ENCODE assay signal across 20 cellular contexts in the genomic region with DNA sequence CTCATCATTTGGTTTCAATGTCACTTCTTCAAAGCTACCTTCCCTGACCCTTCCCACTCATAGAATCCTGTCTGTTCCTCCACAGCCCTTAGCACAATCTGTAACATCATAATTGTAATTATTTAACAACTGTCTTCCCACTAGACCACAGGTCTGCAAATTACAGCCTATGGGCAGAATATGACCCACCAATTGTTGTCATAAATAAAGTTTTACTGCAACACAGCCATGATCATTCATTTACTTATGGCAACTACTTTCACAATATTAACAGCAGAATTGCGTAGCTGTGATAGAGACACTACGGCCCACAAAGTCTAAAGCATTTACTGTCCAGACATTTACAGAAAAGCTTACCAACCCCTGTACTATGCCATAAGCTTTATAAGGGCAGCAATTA. TPM values are rescaled to one million over a fixed set of nuclear protein-coding genes. Genes with fewer than 3 reads are reported as not detected.
A peak's percentile ranks its signal among the peaks of the same experiment; 100 is the strongest.
DNase-seq lines count a peak whose midpoint lies in the region; ATAC-seq and TF ChIP-seq lines count a peak whose summit lies in the region.
"Had no signal": no experiment of that assay in that cellular context is flagged by ENCODE, and none has a peak within 500 bp of the region (broad histone marks: within the 10 kb centered on the region; RNA-seq: fewer than 3 reads in every experiment).

No MANE protein-coding gene starts in this region.

- H3K9ac ChIP-seq in HCT116 (ENCODE audit: low read length): no peak overlapping the region
- no peak overlapping the region for H3K9ac ChIP-seq in colonic mucosa (ENCODE audit: low read depth in 2 of 2, low read length in 2 of 2)
- no peak overlapping the region for H3K9ac ChIP-seq in Karpas-422 (ENCODE audit: low read length)

- POLR2A ChIA-PET in HCT116 (lab: Charles Lee): interaction anchor here (1.3 to 1.4 kb wide), 3 partner anchors 15 to 79 kb away, joined by 3 to 5 read pairs (median 3); no protein-coding TSS in a partner anchor

- intact Hi-C loops in HCT116 (cut with micrococcal nuclease): loop anchor here (5.0 kb wide), 1 partner anchor 69 kb away; no protein-coding TSS in a partner anchor
- intact Hi-C loops in colonic mucosa (cut with DNase I): no loop called here
- intact Hi-C loops in prostate gland (cut with DNase I): no loop called here

- H3K27ac ChIP-seq in HCT116 (ENCODE audit: low read depth, low read length): peak overlapping the region; percentile 94
- no peak overlapping the region for H3K27ac ChIP-seq in colonic mucosa
- no peak overlapping the region for H3K27ac ChIP-seq in Karpas-422 (ENCODE audit: low read length)
- H3K27ac ChIP-seq in prostate gland: no peak overlapping the region
- H3K27ac ChIP-seq: RWPE1, SK-N-MC had no signal

- no peak overlapping the region for H3K4me3 ChIP-seq in HCT116 (replicated peaks in 1 of 2; ENCODE audit: low read depth in 1 of 2, low read length in 2 of 2)
- no peak overlapping the region for H3K4me3 ChIP-seq in colonic mucosa
- H3K4me3 ChIP-seq in Karpas-422 (ENCODE audit: low read length): no peak overlapping the region
- no peak overlapping the region for H3K4me3 ChIP-seq in prostate gland
- H3K4me3 ChIP-seq: MG63, SK-N-MC had no signal

- BruUV-seq in HCT116 (replicated peaks; lab: Mats Ljungman, UMichigan): no TSS peak

- H3K9me3 ChIP-seq in HCT116 (ENCODE audit: control insufficient read depth in 1 of 2, insufficient read depth in 1 of 2, low read depth in 1 of 2, low read length in 2 of 2) (no peaks in the 10 kb centered on the region), colonic mucosa (no peaks in the 10 kb centered on the region), Karpas-422 (ENCODE audit: low read length) (no peaks in the 10 kb centered on the region), prostate gland (no peaks in the 10 kb centered on the region)
- H3K9me3 ChIP-seq: Caco-2, MG63 had no signal

- RAD21 ChIA-PET in HCT116 (lab: Charles Lee; ENCODE audit: low non-redundant PET in 1 of 2, low total read pairs in 2 of 2, uncharacterized antibody in 2 of 2, unreplicated experiment in 2 of 2): interaction anchor here in 1 of 2 experiments (0.6 kb wide), 1 partner anchor 255 kb away, joined by 3 read pairs; no protein-coding TSS in a partner anchor

- H2AFZ ChIP-seq in HCT116 (ENCODE audit: low read depth, low read length, poor library complexity, severe bottlenecking) (no peak overlapping the region), Karpas-422 (ENCODE audit: low read length) (no peak overlapping the region)

- no peak for TF ChIP-seq RAD21 in HCT116 (IDR thresholded peaks at IDR 0.05; ENCODE audit: low read depth)

- H3K27me3 Mint-ChIP-seq in brain (no peaks in the 10 kb centered on the region), type B pancreatic cell (no peaks in the 10 kb centered on the region)
- H3K27me3 Mint-ChIP-seq: CD4-positive, alpha-beta memory T cell had no signal

- no peak overlapping the region for H3K4me3 Mint-ChIP-seq in brain
- peak overlapping the region; percentile 3 for H3K4me3 Mint-ChIP-seq in type B pancreatic cell

- H3K4me2 ChIP-seq in HCT116 (ENCODE audit: low read length) (peak overlapping the region; percentile 37), Karpas-422 (ENCODE audit: low read depth, low read length, poor library complexity, severe bottlenecking) (no peak overlapping the region)

- CTCF ChIA-PET in HCT116 (lab: Charles Lee): no interaction called here

- H4K20me1 ChIP-seq in HCT116 (ENCODE audit: insufficient read depth) (peaks cover 9% of the 10 kb centered on the region; the same call in 1 of the 2 replicates), Karpas-422 (ENCODE audit: insufficient read depth, low read depth, low read length) (no peaks in the 10 kb centered on the region)

- 95% methylated on average over 2 of the region's 2 CpGs for WGBS in prostate gland

- H3K79me2 ChIP-seq in HCT116 (ENCODE audit: insufficient read depth, low read length): peaks cover 49% of the 10 kb centered on the region
- peaks cover 96% of the 10 kb centered on the region for H3K79me2 ChIP-seq in Karpas-422 (ENCODE audit: low read length)

- no peak for TF ChIP-seq CTCF in HCT116 (IDR thresholded peaks at IDR 0.05 in 2 of 3, conservative IDR thresholded peaks at IDR 0.05 in 1 of 3; ENCODE audit: borderline replicate concordance in 1 of 3, insufficient read depth in 1 of 3, low read depth in 2 of 3, low read length in 2 of 3)
- no peak for TF ChIP-seq CTCF in brain (conservative IDR thresholded peaks at IDR 0.05)
- TF ChIP-seq CTCF in type B pancreatic cell (conservative IDR thresholded peaks at IDR 0.05): no peak
- no peak for TF ChIP-seq CTCF in colonic mucosa (IDR thresholded peaks at IDR 0.05)
- TF ChIP-seq CTCF in prostate gland (IDR thresholded peaks at IDR 0.05): no peak

- H3K9me2 ChIP-seq in HCT116 (ENCODE audit: insufficient read depth) (no peaks in the 10 kb centered on the region), Karpas-422 (replicated peaks; ENCODE audit: insufficient read depth, low read length) (no peaks in the 10 kb centered on the region)

- TF ChIP-seq POLR2A in HCT116 (IDR thresholded peaks at IDR 0.05; ENCODE audit: borderline replicate concordance, extremely low read depth, insufficient read depth, insufficient read length) (no peak), prostate gland (IDR thresholded peaks at IDR 0.05) (no peak)

- H3K36me3 ChIP-seq in HCT116 (ENCODE audit: control insufficient read depth in 1 of 2, insufficient read depth in 2 of 2, low read length in 2 of 2) (no peaks in the 10 kb centered on the region), colonic mucosa (no peaks in the 10 kb centered on the region), Karpas-422 (ENCODE audit: insufficient read depth, low read length) (no peaks in the 10 kb centered on the region), prostate gland (no peaks in the 10 kb centered on the region)
- H3K36me3 ChIP-seq: MG63 had no signal

- H3K27me3 ChIP-seq in HCT116 (ENCODE audit: insufficient read depth, low read length): no peaks in the 10 kb centered on the region
- no peaks in the 10 kb centered on the region for H3K27me3 ChIP-seq in colonic mucosa
- H3K27me3 ChIP-seq in Karpas-422 (ENCODE audit: low read length): no peaks in the 10 kb centered on the region
- no peaks in the 10 kb centered on the region for H3K27me3 ChIP-seq in prostate gland (replicated peaks; ENCODE audit: insufficient read depth)
- H3K27me3 ChIP-seq: MG63 had no signal

- peaks cover 62% of the 10 kb centered on the region for H3K4me1 Mint-ChIP-seq in brain
- H3K4me1 Mint-ChIP-seq in type B pancreatic cell (ENCODE audit: unreplicated experiment): peaks cover 33% of the 10 kb centered on the region

- peak overlapping the region in 3 of 5 experiments; percentile 40 to 84 (median 83) for H3K27ac Mint-ChIP-seq in brain
- no peak overlapping the region for H3K27ac Mint-ChIP-seq in type B pancreatic cell

- H3K36me3 Mint-ChIP-seq in brain: peaks cover under 1% of the 10 kb centered on the region
- peaks cover 6% of the 10 kb centered on the region for H3K36me3 Mint-ChIP-seq in type B pancreatic cell

- H3K9me3 Mint-ChIP-seq in brain: peaks cover 0 to 3% (median 0%) of the 10 kb centered on the region in 5 experiments
- H3K9me3 Mint-ChIP-seq in type B pancreatic cell: no peaks in the 10 kb centered on the region
- H3K9me3 Mint-ChIP-seq: CD4-positive, alpha-beta memory T cell had no signal

- ATAC-seq in HCT116: no peak
- ATAC-seq: Panc1 had no signal

- DNase-seq in HCT116 (ENCODE audit: low read depth, low spot score) (no peak), NCI-H69 (lab: John Stamatoyannopoulos, UW) (peak; percentile 19), type B pancreatic cell (ENCODE audit: extremely low spot score, unreplicated experiment) (no peak), colonic mucosa (no peak), Karpas-422 (no peak), prostate gland (ENCODE audit: low spot score) (no peak)
- DNase-seq: Caco-2; CD4-positive, alpha-beta memory T cell; GF-D8; KBM-7; NCI-H146; NCI-H1930; NCI-H2227 treated with DMSO at 0.1 percent for 48 hours; NCI-H526 treated with DMSO at 0.1 percent for 48 hours; SIG-M5 had no signal

- H3K4me1 ChIP-seq in HCT116 (ENCODE audit: control insufficient read depth in 1 of 2, insufficient read depth in 2 of 2, low read length in 2 of 2) (peaks cover 49 to 84% of the 10 kb centered on the region in 2 experiments), colonic mucosa (no peaks in the 10 kb centered on the region), Karpas-422 (ENCODE audit: low read length) (peaks cover 21% of the 10 kb centered on the region), prostate gland (replicated peaks) (no peaks in the 10 kb centered on the region)

TF ChIP-seq in HCT116, 20 proteins besides CTCF, POLR2A, EP300 and RAD21:
- no peak for TF ChIP-seq JUND (IDR thresholded peaks at IDR 0.05)
- no peak for TF ChIP-seq YY1 (IDR thresholded peaks at IDR 0.05; ENCODE audit: extremely low read depth, insufficient replicate concordance, low read depth, low read length)
- TF ChIP-seq, protein P1, sequence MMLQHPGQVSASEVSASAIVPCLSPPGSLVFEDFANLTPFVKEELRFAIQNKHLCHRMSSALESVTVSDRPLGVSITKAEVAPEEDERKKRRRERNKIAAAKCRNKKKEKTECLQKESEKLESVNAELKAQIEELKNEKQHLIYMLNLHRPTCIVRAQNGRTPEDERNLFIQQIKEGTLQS (IDR thresholded peaks at IDR 0.05): no peak
- TF ChIP-seq FOSL1 (IDR thresholded peaks at IDR 0.05; ENCODE audit: low read depth): no peak

RNA-seq across cellular contexts. Expression of a gene that starts 15.9 kb away (rescaled TPM):
- 36.6 TPM for total RNA-seq in HCT116 (2021; ENCODE audit: unreplicated experiment)
- 10.7 and 12.6 TPM in 2 replicates for polyA plus RNA-seq in HCT116 (2012)
- polyA plus RNA-seq in brain (ENCODE audit: insufficient read depth, low read depth, low replicate concordance): 10.2 TPM
- total RNA-seq in type B pancreatic cell (ENCODE audit: low replicate concordance): 28.6 and 53.5 TPM in 2 replicates
- 10 to 100 TPM; 10.0 to 15.0 TPM for total RNA-seq in colonic mucosa
- 8.8 and 14.5 TPM in 2 replicates for total RNA-seq in Karpas-422 (2014; rRNA removed; shearing (Covaris generic); ENCODE audit: low replicate concordance)
- 10 to 100 TPM in 1 of 2 donors, 1 to 10 TPM in 1; 9.2 to 26.3 TPM for total RNA-seq in prostate gland
